Comparison of ENCODE assay signal across 10 cellular contexts in genomic region chr5:58714046-58714445, GRCh38.
"Had no signal": no experiment of that assay in that cellular context is flagged by ENCODE, and none has a peak within 500 bp of the region (broad histone marks: within the 10 kb centered on the region; RNA-seq: fewer than 3 reads in every experiment).

No MANE protein-coding gene starts in this region.

- H3K27ac ChIP-seq: GM23248 had no signal

- H3K9me3 ChIP-seq: HAP-1 had no signal

- H3K4me2 ChIP-seq: GM23338 had no signal

- H2AFZ ChIP-seq: GM23248, GM23338 had no signal

- H3K4me3 Mint-ChIP-seq: GM23338, H9, HFFc6 had no signal

- H3K9ac ChIP-seq: GM23248 had no signal

- DNase-seq: GM23248, GOT3, H7, H9, HCEC 1CT, HFFc6 had no signal

- FAIRE-seq: H54 had no signal

- H3K4me1 ChIP-seq: HAP-1 had no signal

- ATAC-seq: GM23338, HCT116 had no signal

- H3K4me3 ChIP-seq: GM23248, GM23338, HAP-1 had no signal

- H3K27ac Mint-ChIP-seq: GM23338, H9, HFFc6 had no signal

- H3K36me3 ChIP-seq: HAP-1 had no signal
